ENCODE assay signal across 24 cellular contexts in genomic region chr14:61372842-61373555, GRCh38. TPM values are rescaled to one million over a fixed set of nuclear protein-coding genes. Genes with fewer than 3 reads are reported as not detected.
DNase-seq lines count a peak whose midpoint lies in the region; ATAC-seq and TF ChIP-seq lines count a peak whose summit lies in the region.
"Had no signal": no experiment of that assay in that cellular context is flagged by ENCODE, and none has a peak within 500 bp of the region (broad histone marks: within the 10 kb centered on the region; RNA-seq: fewer than 3 reads in every experiment).

No MANE protein-coding gene starts in this region.

- peak overlapping the region; percentile 14 for H3K4me3 Mint-ChIP-seq in activated CD4-positive, alpha-beta T cell treated with anti-CD3 and anti-CD28 coated beads for 36 hours
- peak overlapping the region; percentile 46 for H3K4me3 Mint-ChIP-seq in CD4-positive, alpha-beta T cell
- H3K4me3 Mint-ChIP-seq in T-helper 17 cell (peak overlapping the region; percentile 54), immature natural killer cell (peak overlapping the region; percentile 56 to 81 (median 67))
- H3K4me3 Mint-ChIP-seq: activated B cell treated with CpG ODN at 0.5 μM for 24 hours had no signal

- intact Hi-C loops in activated CD4-positive, alpha-beta T cell treated with anti-CD3 and anti-CD28 coated beads for 36 hours (cut with DNase I, micrococcal nuclease) = no loop called here
- intact Hi-C loops in CD4-positive, alpha-beta T cell (cut with DNase I, micrococcal nuclease) = no loop called here

- H3K9me3 Mint-ChIP-seq in activated CD4-positive, alpha-beta T cell treated with anti-CD3 and anti-CD28 coated beads for 36 hours (ENCODE audit: low read depth) = peaks cover 31% of the 10 kb centered on the region
- peaks cover 11% of the 10 kb centered on the region for H3K9me3 Mint-ChIP-seq in CD4-positive, alpha-beta T cell
- H3K9me3 Mint-ChIP-seq in immature natural killer cell = peaks cover 1 to 21% (median 11%) of the 10 kb centered on the region in 6 donors

- POLR2A ChIA-PET in activated CD4-positive, alpha-beta T cell treated with anti-CD3 and anti-CD28 coated beads for 36 hours (lab: Charles Lee) = no interaction called here
- POLR2A ChIA-PET in CD4-positive, alpha-beta T cell (lab: Charles Lee) = interaction anchor here (0.6 kb wide), 1 partner anchor 26 kb away, joined by 3 read pairs; no protein-coding TSS in a partner anchor

- H3K27ac Mint-ChIP-seq in activated CD4-positive, alpha-beta T cell treated with anti-CD3 and anti-CD28 coated beads for 36 hours = peak overlapping the region; percentile 77
- peak overlapping the region; percentile 63 for H3K27ac Mint-ChIP-seq in CD4-positive, alpha-beta T cell
- peak overlapping the region; percentile 77 for H3K27ac Mint-ChIP-seq in T-helper 17 cell
- peak overlapping the region in 5 of 6 donors; percentile 86 to 96 (median 90) for H3K27ac Mint-ChIP-seq in immature natural killer cell
- H3K27ac Mint-ChIP-seq: activated B cell treated with CpG ODN at 0.5 μM for 24 hours had no signal

- CTCF ChIA-PET in activated CD4-positive, alpha-beta T cell treated with anti-CD3 and anti-CD28 coated beads for 36 hours (lab: Charles Lee) = no interaction called here
- CTCF ChIA-PET in CD4-positive, alpha-beta T cell (lab: Charles Lee) = no interaction called here

- H3K27me3 Mint-ChIP-seq in activated CD4-positive, alpha-beta T cell treated with anti-CD3 and anti-CD28 coated beads for 36 hours = no peaks in the 10 kb centered on the region
- H3K27me3 Mint-ChIP-seq in CD4-positive, alpha-beta T cell = no peaks in the 10 kb centered on the region
- no peaks in the 10 kb centered on the region for H3K27me3 Mint-ChIP-seq in T-helper 17 cell
- peaks cover 0 to 37% (median 24%) of the 10 kb centered on the region in 3 donors for H3K27me3 Mint-ChIP-seq in immature natural killer cell (ENCODE audit: low read depth in 3 of 3)

- no peak for DNase-seq in activated CD4-positive, alpha-beta T cell treated with anti-CD3 and anti-CD28 coated beads for 36 hours
- DNase-seq in activated CD4-positive, alpha-beta T cell treated with anti-CD3 and anti-CD28 coated beads for 48 hours = no peak
- DNase-seq in CD4-positive, alpha-beta T cell = no peak
- DNase-seq in T-helper 17 cell (no peak), immature natural killer cell (no peak), NAMALWA (ENCODE audit: low spot score) (no peak), cerebellum (ENCODE audit: low spot score) (no peak)
- DNase-seq: activated B cell treated with CpG ODN at 0.5 μM for 24 hours; Calu3; effector CD4-positive, alpha-beta T cell; erythroblast; foreskin keratinocyte; mesendoderm; NCI-H1417; NCI-H510A; NK-92 treated with Interleukin-12 subunit alpha and Interleukin-12 subunit beta, amount 100 ng/mL, for 24 hours; retina; SJCRH30; stimulated activated CD4-positive, alpha-beta T cell treated with anti-CD3 and anti-CD28 coated beads, Interleukin-4, amount 100 ng/mL, for 1 hour; stimulated activated naive CD4-positive, alpha-beta T cell treated with Interleukin-2 at 50 U/mL for 16 hours; thyroid gland had no signal

- no peak for TF ChIP-seq CTCF in CD4-positive, alpha-beta T cell (IDR thresholded peaks at IDR 0.05)

- peaks cover 32% of the 10 kb centered on the region for H3K9me3 ChIP-seq in CD4-positive, alpha-beta T cell (ENCODE audit: control insufficient read depth, low read length)
- H3K9me3 ChIP-seq in T-helper 17 cell (ENCODE audit: control insufficient read depth, low read length, poor library complexity, severe bottlenecking) = peaks cover 7% of the 10 kb centered on the region
- H3K9me3 ChIP-seq: SJCRH30, thyroid gland had no signal

- H3K27ac ChIP-seq in CD4-positive, alpha-beta T cell (ENCODE audit: low read depth, low read length) = no peak overlapping the region
- H3K27ac ChIP-seq: foreskin keratinocyte, SJCRH30, thyroid gland had no signal

- peak; percentile 21 for ATAC-seq in activated CD4-positive, alpha-beta T cell treated with anti-CD3 and anti-CD28 coated beads for 36 hours
- no peak for ATAC-seq in CD4-positive, alpha-beta T cell (ENCODE audit: poor library complexity)
- no peak for ATAC-seq in T-helper 17 cell
- ATAC-seq in GM18511 (IDR thresholded peaks at IDR 0.05; ENCODE audit: unreplicated experiment) = no peak
- ATAC-seq: foreskin keratinocyte, left lobe of liver, Panc1 had no signal

- H3K36me3 Mint-ChIP-seq in activated CD4-positive, alpha-beta T cell treated with anti-CD3 and anti-CD28 coated beads for 36 hours (ENCODE audit: low read depth) = peaks cover 64% of the 10 kb centered on the region
- H3K36me3 Mint-ChIP-seq in CD4-positive, alpha-beta T cell (ENCODE audit: low read depth) = peaks cover 93% of the 10 kb centered on the region
- H3K36me3 Mint-ChIP-seq in T-helper 17 cell (ENCODE audit: low read depth) (peaks cover 6% of the 10 kb centered on the region), immature natural killer cell (peaks cover 28 to 42% (median 31%) of the 10 kb centered on the region in 3 donors)

- H3K4me1 Mint-ChIP-seq in activated CD4-positive, alpha-beta T cell treated with anti-CD3 and anti-CD28 coated beads for 36 hours = peaks cover 45% of the 10 kb centered on the region
- peaks cover 34% of the 10 kb centered on the region for H3K4me1 Mint-ChIP-seq in CD4-positive, alpha-beta T cell (ENCODE audit: low read depth)
- H3K4me1 Mint-ChIP-seq in T-helper 17 cell = peaks cover 54% of the 10 kb centered on the region
- H3K4me1 Mint-ChIP-seq in immature natural killer cell = peaks cover 0 to 58% of the 10 kb centered on the region in 2 donors
- H3K4me1 Mint-ChIP-seq: activated B cell treated with CpG ODN at 0.5 μM for 24 hours had no signal

- no peaks in the 10 kb centered on the region for H3K27me3 ChIP-seq in CD4-positive, alpha-beta T cell (ENCODE audit: control insufficient read depth, insufficient read depth, low read length)
- H3K27me3 ChIP-seq: foreskin keratinocyte, SJCRH30, thyroid gland had no signal

RNA-seq across cellular contexts. Expression of gene PRKCH, which starts 51.6 kb away (rescaled TPM):
- total RNA-seq in activated CD4-positive, alpha-beta T cell treated with anti-CD3 and anti-CD28 coated beads for 36 hours = 100 to 1,000 TPM; 109 to 145 TPM
- total RNA-seq in CD4-positive, alpha-beta T cell = 100 to 1,000 TPM; 378 to 385 TPM
- total RNA-seq in T-helper 17 cell (100 to 1,000 TPM; 328 to 342 TPM), cerebellum (11.0 TPM)
- polyA plus RNA-seq in immature natural killer cell = 100 to 1,000 TPM; 231 to 451 (median 335) TPM

Comparison
In these comparisons a context has a peak if more than half of its experiments do, and no peak if none do; other contexts are left out.
1. H3K4me3 Mint-ChIP-seq: peak in every context shown above with its lines; median percentile 67 in immature natural killer cell; 54 in T-helper 17 cell; 46 in CD4-positive, alpha-beta T cell; 14 in activated CD4-positive, alpha-beta T cell treated with anti-CD3 and anti-CD28 coated beads for 36 hours.